Comparison of ENCODE assay signal across 21 cellular contexts in the genomic region with DNA sequence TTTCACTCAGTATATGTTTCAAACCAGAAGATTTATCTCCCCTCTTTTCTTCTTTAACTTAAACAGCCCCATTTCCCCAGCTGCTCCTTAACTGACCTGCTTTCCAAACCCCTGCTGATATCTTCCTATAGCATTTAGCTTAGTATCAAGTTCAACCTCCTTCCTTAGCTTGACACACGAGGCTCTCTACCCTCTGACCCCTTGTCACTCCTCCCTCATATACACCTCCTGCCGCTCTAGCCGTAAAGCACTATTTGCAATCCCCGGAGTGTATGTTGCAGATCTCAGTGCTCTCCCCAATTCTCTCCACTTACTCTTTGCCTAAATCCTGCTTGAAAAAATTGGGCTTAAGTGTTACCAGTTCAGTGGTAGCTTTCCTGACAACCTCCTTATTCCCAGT. TPM values are rescaled to one million over a fixed set of nuclear protein-coding genes. Genes with fewer than 3 reads are reported as not detected.
DNase-seq lines count a peak whose midpoint lies in the region; ATAC-seq, FAIRE-seq and TF ChIP-seq lines count a peak whose summit lies in the region.
"Had no signal": no experiment of that assay in that cellular context is flagged by ENCODE, and none has a peak within 500 bp of the region (broad histone marks: within the 10 kb centered on the region; RNA-seq: fewer than 3 reads in every experiment).

No MANE protein-coding gene starts in this region.

- H3K9me1 ChIP-seq in K562 (ENCODE audit: control insufficient read depth, insufficient read depth, low read length), result no peaks in the 10 kb centered on the region

- intact Hi-C loops in K562 (cut with micrococcal nuclease) (no loop called here), thyroid gland (cut with DNase I) (no loop called here)

- H2AFZ ChIP-seq in K562 (ENCODE audit: low read depth, low read length), result peak overlapping the region; percentile 76

- no peaks in the 10 kb centered on the region for H3K9me3 ChIP-seq in K562 (replicated peaks; ENCODE audit: control insufficient read depth, insufficient read depth, low read depth, low read length)
- H3K9me3 ChIP-seq in thyroid gland, result no peaks in the 10 kb centered on the region

- CTCF ChIA-PET in K562 (lab: Yijun Ruan, JAX; ENCODE audit: low intra/inter-chr PET ratio), result no interaction called here

- TF ChIP-seq RAD21 in K562 (CRISPR knock-in tag; conservative IDR thresholded peaks at IDR 0.05 in 1 of 2, IDR thresholded peaks at IDR 0.05 in 1 of 2), result no peak

- H3K4me1 Mint-ChIP-seq in stimulated activated naive CD8-positive, alpha-beta T cell treated with anti-CD3 and anti-CD28 coated beads, Interleukin-15, Interleukin-2, amounts not matched to agents 100 ng/mL and 50 ng/mL, for 24 hours (ENCODE audit: low read depth), result peaks cover 28% of the 10 kb centered on the region

- peak overlapping the region; percentile 5 for H3K27ac Mint-ChIP-seq in stimulated activated naive CD8-positive, alpha-beta T cell treated with anti-CD3 and anti-CD28 coated beads, Interleukin-15, Interleukin-2, amounts not matched to agents 100 ng/mL and 50 ng/mL, for 24 hours
- H3K27ac Mint-ChIP-seq: HFFc6 had no signal

- ATAC-seq in stimulated activated naive CD8-positive, alpha-beta T cell treated with anti-CD3 and anti-CD28 coated beads, Interleukin-15, Interleukin-2, amounts not matched to agents 100 U/mL and 50 U/mL, for 24 hours, result no peak
- peak; percentile 88 for ATAC-seq in K562

- no TSS peak for BruUV-seq in K562 (replicated peaks; lab: Mats Ljungman, UMichigan)

- H3K9me3 Mint-ChIP-seq in stimulated activated naive CD8-positive, alpha-beta T cell treated with anti-CD3 and anti-CD28 coated beads, Interleukin-15, Interleukin-2, amounts not matched to agents 100 ng/mL and 50 ng/mL, for 24 hours, result no peaks in the 10 kb centered on the region
- H3K9me3 Mint-ChIP-seq: CD14-positive monocyte, HFFc6 had no signal

- no peaks in the 10 kb centered on the region for H3K79me2 ChIP-seq in K562 (ENCODE audit: control insufficient read depth, insufficient read depth, low read length)

- TF ChIP-seq POLR2A in K562 (conservative IDR thresholded peaks at IDR 0.05) (no peak), thyroid gland (IDR thresholded peaks at IDR 0.05) (no peak)

- H3K4me3 Mint-ChIP-seq in stimulated activated naive CD8-positive, alpha-beta T cell treated with anti-CD3 and anti-CD28 coated beads, Interleukin-15, Interleukin-2, amounts not matched to agents 100 ng/mL and 50 ng/mL, for 24 hours, result no peak overlapping the region
- H3K4me3 Mint-ChIP-seq: HFFc6 had no signal

- no peaks in the 10 kb centered on the region for H3K36me3 ChIP-seq in K562 (ENCODE audit: control insufficient read depth, insufficient read depth, low read length)
- H3K36me3 ChIP-seq in thyroid gland, result no peaks in the 10 kb centered on the region

- TF ChIP-seq EP300 in K562 (IDR thresholded peaks at IDR 0.05; ENCODE audit: low read length), result no peak

- H3K36me3 Mint-ChIP-seq in stimulated activated naive CD8-positive, alpha-beta T cell treated with anti-CD3 and anti-CD28 coated beads, Interleukin-15, Interleukin-2, amounts not matched to agents 100 ng/mL and 50 ng/mL, for 24 hours (ENCODE audit: low read depth), result no peaks in the 10 kb centered on the region
- H3K36me3 Mint-ChIP-seq: CD14-positive monocyte had no signal

- no peak for TF ChIP-seq CTCF in K562 (IDR thresholded peaks at IDR 0.05 in 2 of 3, conservative IDR thresholded peaks at IDR 0.05 in 1 of 3; ENCODE audit: insufficient read depth in 2 of 3, low read depth in 1 of 3, low read length in 3 of 3)
- TF ChIP-seq CTCF in thyroid gland (IDR thresholded peaks at IDR 0.05), result no peak

- peak; percentile 83 for FAIRE-seq in K562 (lab: Jason Lieb, UNC)

- H3K4me1 ChIP-seq in K562 (replicated peaks in 1 of 2; ENCODE audit: control insufficient read depth in 2 of 2, insufficient read depth in 2 of 2, low read length in 2 of 2), result peaks cover 3 to 16% of the 10 kb centered on the region in 2 experiments
- no peaks in the 10 kb centered on the region for H3K4me1 ChIP-seq in thyroid gland

- 6% methylated on average over 4 of the region's 4 CpGs for WGBS in K562 (ENCODE audit: insufficient coverage, low coverage, missing lambda C conversion rate)
- WGBS in thyroid gland, 2 donors, result 72 to 74% methylated on average over 4 of the region's 4 CpGs

- H3K4me3 ChIP-seq in K562 (no peak overlapping the region), thyroid gland (replicated peaks in 1 of 3) (no peak overlapping the region)
- H3K4me3 ChIP-seq: SK-N-MC had no signal

- no peak for DNase-seq in stimulated activated naive CD8-positive, alpha-beta T cell treated with anti-CD3 and anti-CD28 coated beads, Interleukin-15, Interleukin-2, amounts not matched to agents 100 U/mL and 50 U/mL, for 24 hours
- DNase-seq in K562 (ENCODE audit: extremely low read depth in 1 of 4, low spot score in 3 of 4) (peak; percentile 60 to 79 (median 71)), thyroid gland (no peak), Ammon's horn (ENCODE audit: low spot score) (no peak), epidermal melanocyte (ENCODE audit: insufficient read length, low spot score) (no peak)
- DNase-seq: 8988T, GDM1, HFFc6, KG1, NCI-H1092 treated with DMSO at 0.1 percent for 48 hours, NCI-H146, NCI-H2029, NCI-H2227 treated with DMSO at 0.1 percent for 48 hours, NCI-H510A, NCI-H748 treated with DMSO at 0.1 percent for 48 hours, SHP77 treated with DMSO at 0.1 percent for 48 hours, SW 1271 had no signal

- H3K27me3 Mint-ChIP-seq in stimulated activated naive CD8-positive, alpha-beta T cell treated with anti-CD3 and anti-CD28 coated beads, Interleukin-15, Interleukin-2, amounts not matched to agents 100 ng/mL and 50 ng/mL, for 24 hours, result peaks cover 3% of the 10 kb centered on the region

- H3K27me3 ChIP-seq in K562 (ENCODE audit: control insufficient read depth in 2 of 2, insufficient read depth in 2 of 2, low read length in 2 of 2) (no peaks in the 10 kb centered on the region), thyroid gland (no peaks in the 10 kb centered on the region)

- no peak overlapping the region for H3K27ac ChIP-seq in K562 (ENCODE audit: extremely low read depth, low read depth, low read length)
- no peak overlapping the region for H3K27ac ChIP-seq in thyroid gland
- H3K27ac ChIP-seq: RWPE1, SK-N-MC had no signal

- in situ Hi-C loops in K562 (cut with MboI), result no loop called here

- no peak overlapping the region; the same call in 1 of the 2 replicates for H3K4me2 ChIP-seq in K562 (ENCODE audit: insufficient read depth, low read length)

- no peaks in the 10 kb centered on the region for H4K20me1 ChIP-seq in K562 (replicated peaks; ENCODE audit: control insufficient read depth, insufficient read depth, low read length)

- H3K9ac ChIP-seq in K562 (ENCODE audit: insufficient read depth in 1 of 2, low read depth in 2 of 2, low read length in 2 of 2), result peak overlapping the region in 1 of 2 experiments; percentile 13; a peak in 1 of 4 replicates

- POLR2A ChIA-PET in K562 (lab: Yijun Ruan, JAX), result interaction anchor here (0.6 to 10.3 kb wide), 9 partner anchors 9 to 47 kb away, joined by 4 to 135 read pairs (median 6); partner anchors contain the start of genes AKR1A1, NASP and PRDX1

RNA-seq across cellular contexts. Expression of gene AKR1A1, which starts 13.7 kb away (rescaled TPM):
- total RNA-seq in K562 (2011; cell fraction: chromatin; rRNA removed; ENCODE audit: low replicate concordance), result 130 and 233 TPM in 2 replicates
- 180 and 202 TPM in 2 replicates for total RNA-seq in K562 (2011; cell fraction: nucleolus; rRNA removed)
- total RNA-seq in K562 (2011; cell fraction: nucleoplasm; rRNA removed), result 172 and 179 TPM in 2 replicates
- total RNA-seq in K562 (2014; rRNA removed) (98.6 and 121 TPM in 2 replicates), K562 (2014; rRNA removed; fragmentation: Illumina TruSeq; extraction: Trizol) (99.7 and 132 TPM in 2 replicates), K562 (2015; rRNA removed; fragmentation: Illumina TruSeq; extraction: Trizol) (126 and 127 TPM in 2 replicates), K562 (2021) (142 and 177 TPM in 2 replicates), thyroid gland (100 to 1,000 TPM in 3 of 4 donors, 10 to 100 TPM in 1; 67.5 to 143 (median 127) TPM)
- polyA plus RNA-seq in K562 (2011; rRNA removed) (211 and 285 TPM in 2 replicates), K562 (2014; fragmentation: Illumina TruSeq; extraction: Trizol) (139 TPM in 2 replicates), K562 (2014; fragmentation: Nextera tagmentation; extraction: Ambion mirVana) (100 to 1,000 TPM in 1 of 2 experiments, 10 to 100 TPM in 1; 68.6 to 114 TPM), K562 (2014; rRNA removed) (150 and 184 TPM in 2 replicates)
- polyA plus RNA-seq in K562 (2011; cell fraction: cytosol; rRNA removed), result 210 and 307 TPM in 2 replicates
- 171 and 202 TPM in 2 replicates for polyA plus RNA-seq in K562 (2011; cell fraction: nucleus; rRNA removed)
- 173 and 250 TPM in 2 replicates for polyA plus RNA-seq in K562 (2012)
- polyA minus RNA-seq in K562 (2011; rRNA and poly(A)+ RNA removed), result 165 and 169 TPM in 2 replicates
- 102 and 104 TPM in 2 replicates for polyA minus RNA-seq in K562 (2011; cell fraction: cytosol; rRNA and poly(A)+ RNA removed)
- polyA minus RNA-seq in K562 (2011; cell fraction: nucleus; rRNA and poly(A)+ RNA removed), result 66.4 and 89.5 TPM in 2 replicates

RNA-seq across cellular contexts. Expression of gene PRDX1, which starts 15.2 kb away (rescaled TPM):
- 79.5 and 95.5 TPM in 2 replicates for total RNA-seq in K562 (2011; cell fraction: chromatin; rRNA removed; ENCODE audit: low replicate concordance)
- total RNA-seq in K562 (2011; cell fraction: nucleolus; rRNA removed), result 122 and 130 TPM in 2 replicates
- 143 and 148 TPM in 2 replicates for total RNA-seq in K562 (2011; cell fraction: nucleoplasm; rRNA removed)
- total RNA-seq in K562 (2014; rRNA removed) (748 and 796 TPM in 2 replicates), K562 (2014; rRNA removed; fragmentation: Illumina TruSeq; extraction: Trizol) (1,380 and 1,529 TPM in 2 replicates), K562 (2015; rRNA removed; fragmentation: Illumina TruSeq; extraction: Trizol) (989 and 1,002 TPM in 2 replicates), K562 (2021) (894 and 993 TPM in 2 replicates), thyroid gland (1,000 to 10,000 TPM in 2 of 4 donors, 100 to 1,000 TPM in 2; 872 to 1,202 (median 1,015) TPM)
- polyA plus RNA-seq in K562 (2011; rRNA removed) (864 and 1,258 TPM in 2 replicates), K562 (2014; fragmentation: Illumina TruSeq; extraction: Trizol) (981 and 1,045 TPM in 2 replicates), K562 (2014; fragmentation: Nextera tagmentation; extraction: Ambion mirVana) (1,000 to 10,000 TPM; 2,282 to 2,388 TPM), K562 (2014; rRNA removed) (1,029 and 1,274 TPM in 2 replicates)
- polyA plus RNA-seq in K562 (2011; cell fraction: cytosol; rRNA removed), result 427 and 691 TPM in 2 replicates
- polyA plus RNA-seq in K562 (2011; cell fraction: nucleus; rRNA removed), result 136 and 272 TPM in 2 replicates
- 541 and 1,089 TPM in 2 replicates for polyA plus RNA-seq in K562 (2012)
- 657 and 807 TPM in 2 replicates for polyA minus RNA-seq in K562 (2011; rRNA and poly(A)+ RNA removed)
- 159 and 222 TPM in 2 replicates for polyA minus RNA-seq in K562 (2011; cell fraction: cytosol; rRNA and poly(A)+ RNA removed)
- polyA minus RNA-seq in K562 (2011; cell fraction: nucleus; rRNA and poly(A)+ RNA removed), result 41.1 and 70.9 TPM in 2 replicates

RNA-seq across cellular contexts. Expression of gene MMACHC, which starts 36.8 kb away (rescaled TPM):
- total RNA-seq in K562 (2011; cell fraction: chromatin; rRNA removed; ENCODE audit: low replicate concordance), result 4.9 and 12.2 TPM in 2 replicates
- 7.2 and 8.8 TPM in 2 replicates for total RNA-seq in K562 (2011; cell fraction: nucleolus; rRNA removed)
- total RNA-seq in K562 (2011; cell fraction: nucleoplasm; rRNA removed), result 8.6 and 13.4 TPM in 2 replicates
- total RNA-seq in K562 (2014; rRNA removed), result 11.9 and 15.2 TPM in 2 replicates
- 7.8 and 8.1 TPM in 2 replicates for total RNA-seq in K562 (2014; rRNA removed; fragmentation: Illumina TruSeq; extraction: Trizol)
- 12.5 and 13.0 TPM in 2 replicates for total RNA-seq in K562 (2015; rRNA removed; fragmentation: Illumina TruSeq; extraction: Trizol)
- total RNA-seq in K562 (2021), result 18.8 and 19.1 TPM in 2 replicates
- polyA plus RNA-seq in K562 (2011; rRNA removed), result 8.5 and 8.8 TPM in 2 replicates
- 11.9 and 17.3 TPM in 2 replicates for polyA plus RNA-seq in K562 (2011; cell fraction: cytosol; rRNA removed)
- polyA plus RNA-seq in K562 (2011; cell fraction: nucleus; rRNA removed), result 8.9 and 11.3 TPM in 2 replicates
- polyA plus RNA-seq in K562 (2012), result 5.9 and 16.4 TPM in 2 replicates
- 20.4 and 21.0 TPM in 2 replicates for polyA plus RNA-seq in K562 (2014; fragmentation: Illumina TruSeq; extraction: Trizol)
- 10 to 100 TPM in 1 of 2 experiments, 1 to 10 TPM in 1; 8.9 to 11.4 TPM for polyA plus RNA-seq in K562 (2014; fragmentation: Nextera tagmentation; extraction: Ambion mirVana)
- 8.0 and 11.7 TPM in 2 replicates for polyA plus RNA-seq in K562 (2014; rRNA removed)
- polyA minus RNA-seq in K562 (2011; rRNA and poly(A)+ RNA removed), result 13.2 and 15.8 TPM in 2 replicates
- polyA minus RNA-seq in K562 (2011; cell fraction: cytosol; rRNA and poly(A)+ RNA removed), result 10.7 and 15.3 TPM in 2 replicates
- polyA minus RNA-seq in K562 (2011; cell fraction: nucleus; rRNA and poly(A)+ RNA removed), result 8.5 and 12.0 TPM in 2 replicates
- total RNA-seq in thyroid gland, result 1 to 10 TPM; 1.3 to 5.9 (median 5.0) TPM

RNA-seq across cellular contexts. Expression of gene CCDC163, which starts 37.0 kb away (rescaled TPM):
- total RNA-seq in K562 (2011; cell fraction: chromatin; rRNA removed; ENCODE audit: low replicate concordance), result 14.4 and 26.3 TPM in 2 replicates
- total RNA-seq in K562 (2011; cell fraction: nucleolus; rRNA removed), result 19.0 and 22.9 TPM in 2 replicates
- total RNA-seq in K562 (2011; cell fraction: nucleoplasm; rRNA removed), result 18.3 and 20.8 TPM in 2 replicates
- total RNA-seq in K562 (2014; rRNA removed) (3.5 and 4.1 TPM in 2 replicates), K562 (2014; rRNA removed; fragmentation: Illumina TruSeq; extraction: Trizol) (5.2 and 5.5 TPM in 2 replicates), K562 (2015; rRNA removed; fragmentation: Illumina TruSeq; extraction: Trizol) (3.8 and 4.0 TPM in 2 replicates), K562 (2021) (5.5 and 6.2 TPM in 2 replicates), thyroid gland (1 to 10 TPM in 2 of 4 donors, under 1 TPM in 2; 0.40 to 1.7 (median 1.0) TPM)
- polyA plus RNA-seq in K562 (2011; rRNA removed) (7.2 and 12.0 TPM in 2 replicates), K562 (2014; fragmentation: Illumina TruSeq; extraction: Trizol) (6.2 TPM in 2 replicates), K562 (2014; fragmentation: Nextera tagmentation; extraction: Ambion mirVana) (1 to 10 TPM; 3.7 to 8.2 TPM), K562 (2014; rRNA removed) (4.8 and 7.8 TPM in 2 replicates)
- 10.0 and 16.0 TPM in 2 replicates for polyA plus RNA-seq in K562 (2011; cell fraction: cytosol; rRNA removed)
- 15.8 and 16.9 TPM in 2 replicates for polyA plus RNA-seq in K562 (2011; cell fraction: nucleus; rRNA removed)
- 5.6 and 11.7 TPM in 2 replicates for polyA plus RNA-seq in K562 (2012)
- polyA minus RNA-seq in K562 (2011; rRNA and poly(A)+ RNA removed), result 4.2 and 4.8 TPM in 2 replicates
- polyA minus RNA-seq in K562 (2011; cell fraction: cytosol; rRNA and poly(A)+ RNA removed), result 4.8 and 5.6 TPM in 2 replicates
- 3.4 and 4.9 TPM in 2 replicates for polyA minus RNA-seq in K562 (2011; cell fraction: nucleus; rRNA and poly(A)+ RNA removed)

RNA-seq across cellular contexts. Expression of gene TESK2, which starts 45.9 kb away (rescaled TPM):
- total RNA-seq in K562 (2011; cell fraction: chromatin; rRNA removed; ENCODE audit: low replicate concordance), result 4.4 and 6.0 TPM in 2 replicates
- 2.6 and 3.8 TPM in 2 replicates for total RNA-seq in K562 (2011; cell fraction: nucleolus; rRNA removed)
- 4.8 and 6.3 TPM in 2 replicates for total RNA-seq in K562 (2011; cell fraction: nucleoplasm; rRNA removed)
- 3.0 and 3.1 TPM in 2 replicates for total RNA-seq in K562 (2014; rRNA removed)
- total RNA-seq in K562 (2014; rRNA removed; fragmentation: Illumina TruSeq; extraction: Trizol), result 2.7 and 3.2 TPM in 2 replicates
- total RNA-seq in K562 (2015; rRNA removed; fragmentation: Illumina TruSeq; extraction: Trizol), result 4.9 and 5.3 TPM in 2 replicates
- 3.3 and 3.7 TPM in 2 replicates for total RNA-seq in K562 (2021)
- 1.0 and 3.7 TPM in 2 replicates for polyA plus RNA-seq in K562 (2011; rRNA removed)
- 0.94 and 3.0 TPM in 2 replicates for polyA plus RNA-seq in K562 (2011; cell fraction: cytosol; rRNA removed)
- polyA plus RNA-seq in K562 (2011; cell fraction: nucleus; rRNA removed), result 1.9 and 6.1 TPM in 2 replicates
- 6.1 and 11.5 TPM in 2 replicates for polyA plus RNA-seq in K562 (2012)
- 4.3 and 4.7 TPM in 2 replicates for polyA plus RNA-seq in K562 (2014; fragmentation: Illumina TruSeq; extraction: Trizol)
- polyA plus RNA-seq in K562 (2014; fragmentation: Nextera tagmentation; extraction: Ambion mirVana), result 1 to 10 TPM; 1.6 to 1.9 TPM
- polyA plus RNA-seq in K562 (2014; rRNA removed), result 3.7 TPM in 2 replicates
- polyA minus RNA-seq in K562 (2011; rRNA and poly(A)+ RNA removed), result 0.93 and 2.3 TPM in 2 replicates
- 1.2 and 2.2 TPM in 2 replicates for polyA minus RNA-seq in K562 (2011; cell fraction: cytosol; rRNA and poly(A)+ RNA removed)
- 0.78 and 1.3 TPM in 2 replicates for polyA minus RNA-seq in K562 (2011; cell fraction: nucleus; rRNA and poly(A)+ RNA removed)
- total RNA-seq in thyroid gland, result 1 to 10 TPM; 4.8 to 5.7 (median 5.5) TPM

Comparison
In these comparisons a context has a peak if more than half of its experiments do, and no peak if none do; other contexts are left out.
1. DNase-seq: peak in K562 (4 of 4); none in stimulated activated naive CD8-positive, alpha-beta T cell treated with anti-CD3 and anti-CD28 coated beads, Interleukin-15, Interleukin-2, amounts not matched to agents 100 U/mL and 50 U/mL, for 24 hours (single experiment), thyroid gland (0 of 2), Ammon's horn (single experiment) and epidermal melanocyte (single experiment).